In genomic region chr17:42676424-42677011, GRCh38 we compare ENCODE assay signal across 8 cellular contexts. TPM values are rescaled to one million over a fixed set of nuclear protein-coding genes. Genes with fewer than 3 reads are reported as not detected.
A peak's percentile ranks its signal among the peaks of the same experiment; 100 is the strongest.
DNase-seq lines count a peak whose midpoint lies in the region; ATAC-seq, FAIRE-seq and TF ChIP-seq lines count a peak whose summit lies in the region.

Gene PLEKHH3, minus strand, starts transcription at chr17:42676994. Its CDS starts 431 bp downstream, at chr17:42676563.

- no peak for TF ChIP-seq CTCF in endothelial cell (IDR thresholded peaks at IDR 0.05; ENCODE audit: unreplicated experiment)

- DNase-seq in H54 (ENCODE audit: insufficient read length, low spot score) (no peak), endothelial cell (ENCODE audit: low spot score) (peak; percentile 42), naive B cell (no peak), SKM-1 treated with dmso at 0.1 percent for 144 hours (lab: John Stamatoyannopoulos, UW; ENCODE audit: unreplicated experiment) (no peak), NCI-H524 (lab: John Stamatoyannopoulos, UW) (no peak)

- peaks cover 9% of the 10 kb centered on the region for H3K36me3 Mint-ChIP-seq in endothelial cell (ENCODE audit: low read depth, unreplicated experiment)
- H3K36me3 Mint-ChIP-seq in naive B cell: no peaks in the 10 kb centered on the region

- H3K36me3 ChIP-seq in ACC112 (ENCODE audit: insufficient read depth, low read length): peaks cover 4% of the 10 kb centered on the region; the same call in 1 of the 2 replicates

- H3K27me3 ChIP-seq in ACC112 (ENCODE audit: insufficient read depth, low read length): no peaks in the 10 kb centered on the region

- H3K27ac Mint-ChIP-seq in endothelial cell (ENCODE audit: unreplicated experiment) (peak within 1 kb of the TSS; percentile 89), naive B cell (peak within 1 kb of the TSS; percentile 74 to 95 (median 86))

- H3K27ac ChIP-seq in ACC112 (ENCODE audit: low read depth, low read length): peak within 1 kb of the TSS; percentile 91

- H3K9me3 Mint-ChIP-seq in endothelial cell (ENCODE audit: unreplicated experiment) (no peaks in the 10 kb centered on the region), naive B cell (peaks cover 0 to 2% (median 0%) of the 10 kb centered on the region in 7 donors)

- H3K4me3 ChIP-seq in ACC112 (ENCODE audit: low read depth, low read length): peak within 1 kb of the TSS; percentile 85

- H3K4me1 Mint-ChIP-seq in endothelial cell (ENCODE audit: unreplicated experiment) (peaks cover 25% of the 10 kb centered on the region), naive B cell (peaks cover 52 to 61% (median 53%) of the 10 kb centered on the region in 3 donors)

- peak; percentile 89 for TF ChIP-seq POLR2A in H54 (IDR thresholded peaks at IDR 0.05; ENCODE audit: low read depth, low read length)
- TF ChIP-seq POLR2A in Raji (IDR thresholded peaks at IDR 0.05; ENCODE audit: insufficient read depth, low read depth, low read length): peak; percentile 61

- H3K27me3 Mint-ChIP-seq in endothelial cell (ENCODE audit: unreplicated experiment) (peaks cover 19% of the 10 kb centered on the region), naive B cell (peaks cover 28 to 53% (median 38%) of the 10 kb centered on the region in 3 donors)

- peaks cover 40% of the 10 kb centered on the region for H3K4me1 ChIP-seq in ACC112 (ENCODE audit: control insufficient read depth, insufficient read depth, low read length, unreplicated experiment)

- peak within 1 kb of the TSS; percentile 84 for H2AFZ ChIP-seq in ACC112 (ENCODE audit: low read length, unreplicated experiment)

- FAIRE-seq in H54 (lab: Jason Lieb, UNC): no peak

- H3K4me3 Mint-ChIP-seq in endothelial cell (ENCODE audit: unreplicated experiment) (peak within 1 kb of the TSS; percentile 89), naive B cell (peak within 1 kb of the TSS; percentile 82 to 96 (median 92))

- ATAC-seq in naive B cell (ENCODE audit: low read depth in 2 of 2) (no peak), HG03039 (IDR thresholded peaks at IDR 0.05; ENCODE audit: unreplicated experiment) (no peak)

- peaks cover 26% of the 10 kb centered on the region for H3K79me2 ChIP-seq in ACC112 (ENCODE audit: control insufficient read depth, insufficient read depth, low read length, unreplicated experiment)

RNA-seq across cellular contexts. Expression of gene PLEKHH3, which starts in this region (rescaled TPM):
- total RNA-seq in endothelial cell (ENCODE audit: unreplicated experiment): 25.2 TPM
- polyA plus RNA-seq in naive B cell (ENCODE audit: low read depth in 6 of 6): not detected
